24 cellular contexts compared by ENCODE assay signal in the genomic region with DNA sequence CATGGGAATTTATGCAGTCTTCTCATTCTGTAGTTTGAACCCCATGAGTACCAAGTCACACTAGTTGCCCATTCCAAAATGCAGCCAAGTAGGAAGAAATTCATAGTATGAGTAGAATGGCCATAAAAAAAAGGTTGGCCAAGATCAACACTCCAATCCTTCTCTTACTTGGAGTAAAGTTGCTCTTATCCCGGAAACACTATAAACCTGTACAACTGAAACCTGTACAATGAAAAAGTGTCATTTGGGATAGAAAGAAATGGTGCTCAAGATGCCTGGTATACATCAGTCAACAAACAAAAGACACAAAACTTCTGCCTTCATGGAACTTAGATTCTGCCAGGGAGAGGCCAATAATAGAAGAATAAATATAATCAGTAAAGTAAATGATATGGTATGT.
"Had no signal": no experiment of that assay in that cellular context is flagged by ENCODE, and none has a peak within 500 bp of the region (broad histone marks: within the 10 kb centered on the region; RNA-seq: fewer than 3 reads in every experiment).

No MANE protein-coding gene starts in this region.

- DNase-seq: colonic mucosa; cortex of kidney; dermis blood vessel endothelial cell; dorsolateral prefrontal cortex; effector CD4-positive, alpha-beta T cell; effector CD8-positive, alpha-beta T cell; effector memory CD4-positive, alpha-beta T cell; effector memory CD8-positive, alpha-beta T cell; endodermal cell; erythroblast; esophagus squamous epithelium; foreskin fibroblast; foreskin keratinocyte; foreskin melanocyte; gastrocnemius medialis; glutamatergic neuron; head of caudate nucleus; heart left ventricle had no signal

- H3K9me3 ChIP-seq: colonic mucosa, esophagus muscularis mucosa, esophagus squamous epithelium, gastrocnemius medialis, gastroesophageal sphincter, heart left ventricle had no signal

- H3K27ac Mint-ChIP-seq: dendritic cell treated with granulocyte-macrophage colony-stimulating factor and Interleukin-4, amounts not matched to agents 40 ng/mL and 50 ng/mL, for 4 days; effector memory CD8-positive, alpha-beta T cell; endodermal cell had no signal

- H3K27ac ChIP-seq: colonic mucosa, coronary artery, dorsolateral prefrontal cortex, epithelial cell of prostate, esophagus muscularis mucosa, esophagus squamous epithelium, foreskin keratinocyte, gastrocnemius medialis, gastroesophageal sphincter, heart left ventricle had no signal

- H3K36me3 ChIP-seq: colonic mucosa, esophagus muscularis mucosa, esophagus squamous epithelium, gastrocnemius medialis, gastroesophageal sphincter, heart left ventricle had no signal

- H3K4me1 Mint-ChIP-seq: endodermal cell had no signal

- H3K4me1 ChIP-seq: colonic mucosa, esophagus squamous epithelium, foreskin keratinocyte, gastroesophageal sphincter had no signal

- ATAC-seq: effector memory CD8-positive, alpha-beta T cell; esophagus mucosa; foreskin keratinocyte; gastrocnemius medialis; gastroesophageal sphincter; heart left ventricle had no signal

- H3K4me3 ChIP-seq: colonic mucosa, coronary artery, dorsolateral prefrontal cortex, esophagus muscularis mucosa, esophagus squamous epithelium, gastrocnemius medialis, gastroesophageal sphincter, heart left ventricle had no signal

- H3K4me3 Mint-ChIP-seq: dendritic cell treated with granulocyte-macrophage colony-stimulating factor and Interleukin-4, amounts not matched to agents 40 ng/mL and 50 ng/mL, for 4 days; effector memory CD8-positive, alpha-beta T cell; endodermal cell had no signal

- H3K27me3 Mint-ChIP-seq: dendritic cell treated with granulocyte-macrophage colony-stimulating factor and Interleukin-4, amounts not matched to agents 40 ng/mL and 50 ng/mL, for 4 days; effector memory CD8-positive, alpha-beta T cell had no signal

- H3K27me3 ChIP-seq: colonic mucosa, dorsolateral prefrontal cortex, esophagus muscularis mucosa, esophagus squamous epithelium, foreskin keratinocyte, gastrocnemius medialis, gastroesophageal sphincter, heart left ventricle had no signal
